Comparison of ENCODE assay signal across 8 cellular contexts in the genomic region with DNA sequence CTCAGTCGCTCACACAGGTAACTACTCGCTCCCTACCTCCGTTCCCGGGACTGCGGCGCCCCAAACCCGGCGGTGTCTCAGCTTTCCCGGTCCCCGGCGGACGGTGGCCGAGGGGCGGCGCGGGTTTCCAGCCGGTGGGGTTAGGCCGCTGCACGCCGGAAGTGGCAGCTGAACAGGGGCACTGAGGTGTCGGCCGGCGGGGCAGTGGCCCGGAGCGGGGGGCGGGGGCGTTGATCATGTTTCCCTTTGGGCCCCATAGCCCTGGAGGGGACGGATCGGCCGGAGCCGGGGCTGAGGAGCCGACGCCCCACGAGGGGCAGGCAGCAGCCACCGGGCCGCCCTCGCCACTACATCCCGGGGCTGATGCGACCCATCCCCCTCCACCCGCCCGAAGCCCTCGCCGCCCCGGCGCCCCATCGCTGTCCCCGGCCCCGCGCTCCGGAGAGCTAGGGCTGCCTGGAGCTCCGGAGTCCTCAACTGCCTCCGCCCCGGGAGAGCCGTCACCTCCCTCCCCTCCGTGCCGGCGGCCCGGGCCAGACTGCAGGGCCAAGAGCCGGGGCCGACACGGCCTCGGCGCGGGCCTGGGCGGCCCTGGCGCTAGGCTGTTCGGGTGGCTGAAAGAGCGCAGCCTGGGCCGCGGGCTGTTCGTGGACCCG. TPM values are rescaled to one million over a fixed set of nuclear protein-coding genes. Genes with fewer than 3 reads are reported as not detected.
DNase-seq lines count a peak whose midpoint lies in the region; ATAC-seq and TF ChIP-seq lines count a peak whose summit lies in the region.

A gene with protein sequence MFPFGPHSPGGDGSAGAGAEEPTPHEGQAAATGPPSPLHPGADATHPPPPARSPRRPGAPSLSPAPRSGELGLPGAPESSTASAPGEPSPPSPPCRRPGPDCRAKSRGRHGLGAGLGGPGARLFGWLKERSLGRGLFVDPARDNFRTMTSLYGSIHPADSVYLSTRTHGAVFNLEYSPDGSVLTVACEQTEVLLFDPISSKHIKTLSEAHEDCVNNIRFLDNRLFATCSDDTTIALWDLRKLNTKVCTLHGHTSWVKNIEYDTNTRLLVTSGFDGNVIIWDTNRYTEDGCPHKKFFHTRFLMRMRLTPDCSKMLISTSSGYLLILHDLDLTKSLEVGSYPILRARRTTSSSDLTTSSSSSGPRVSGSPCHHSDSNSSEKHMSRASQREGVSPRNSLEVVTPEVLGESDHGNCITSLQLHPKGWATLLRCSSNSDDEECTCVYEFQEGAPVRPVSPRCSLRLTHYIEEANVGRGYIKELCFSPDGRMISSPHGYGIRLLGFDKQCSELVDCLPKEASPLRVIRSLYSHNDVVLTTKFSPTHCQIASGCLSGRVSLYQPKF (plus strand): TSS at position 167 of the 656 bp plus-strand sequence. CDS start 70 bp downstream, at position 237.

- H3K4me1 ChIP-seq in HUES6 (ENCODE audit: control insufficient read depth, insufficient read depth, low read length) = peaks cover 16% of the 10 kb centered on the region
- peaks cover 4% of the 10 kb centered on the region; the same call in 1 of the 2 replicates for H3K4me1 ChIP-seq in Panc1 (ENCODE audit: control insufficient read depth, insufficient read depth, low read length)

- peaks cover 20 to 30% of the 10 kb centered on the region in 2 donors for H3K4me1 Mint-ChIP-seq in natural killer cell

- no peaks in the 10 kb centered on the region for H3K27me3 ChIP-seq in HUES6 (ENCODE audit: control insufficient read depth, insufficient read depth, low read length)
- H3K27me3 ChIP-seq in Panc1 (ENCODE audit: control insufficient read depth, insufficient read depth, low read length) = no peaks in the 10 kb centered on the region

- H3K4me3 Mint-ChIP-seq in natural killer cell = peak within 1 kb of the TSS; percentile 92

- TF ChIP-seq CTCF in Panc1 (IDR thresholded peaks at IDR 0.05) (no peak), fibroblast of mammary gland (conservative IDR thresholded peaks at IDR 0.05; ENCODE audit: control insufficient read depth, insufficient read depth, low read depth, low read length) (no peak), natural killer cell (IDR thresholded peaks at IDR 0.05) (no peak)

- in situ Hi-C loops in Panc1 (cut with HindIII; ENCODE audit: low pct_unique_long_range_greater_than_20kb, low sequenced_read_pairs) = no loop called here

- intact Hi-C loops in Panc1 (cut with micrococcal nuclease; ENCODE audit: unreplicated experiment) = no loop called here
- intact Hi-C loops in natural killer cell (cut with micrococcal nuclease) = loop anchor here (1.0 kb wide), 1 partner anchor 15 kb away; a partner anchor contains a TSS

- H3K4me3 ChIP-seq in HUES6 (ENCODE audit: low read depth, low read length) = peak within 1 kb of the TSS; percentile 80
- H3K4me3 ChIP-seq in Panc1 (ENCODE audit: low read depth in 2 of 2, low read length in 2 of 2) = peak within 1 kb of the TSS; percentile 78 to 87
- H3K4me3 ChIP-seq in fibroblast of mammary gland (ENCODE audit: control insufficient read depth, low read depth, low read length) = peak within 1 kb of the TSS; percentile 96

- no peaks in the 10 kb centered on the region for H3K36me3 Mint-ChIP-seq in natural killer cell

- CTCF ChIA-PET in Panc1 (lab: Charles Lee) = interaction anchor here (0.7 kb wide), 1 partner anchor 33 kb away, joined by 3 read pairs; no protein-coding TSS in a partner anchor

- H3K36me3 ChIP-seq in HUES6 (ENCODE audit: control insufficient read depth, insufficient read depth, low read length) = no peaks in the 10 kb centered on the region
- peaks cover 3% of the 10 kb centered on the region; the same call in 1 of the 2 replicates for H3K36me3 ChIP-seq in Panc1 (ENCODE audit: control insufficient read depth, insufficient read depth, low read length)

- POLR2A ChIA-PET in Panc1 (lab: Charles Lee) = interaction anchor here (0.6 kb wide), 1 partner anchor 227 kb away, joined by 7 read pairs; no protein-coding TSS in a partner anchor

- H3K9me3 ChIP-seq in HUES6 (ENCODE audit: control insufficient read depth, insufficient read depth, low read depth, low read length) (no peaks in the 10 kb centered on the region), Panc1 (ENCODE audit: control insufficient read depth, insufficient read depth, low read depth, low read length) (no peaks in the 10 kb centered on the region)

- no peaks in the 10 kb centered on the region for H3K9me3 Mint-ChIP-seq in natural killer cell

- peak within 1 kb of the TSS; percentile 88 for H3K9ac ChIP-seq in HUES6 (ENCODE audit: low read length)

- peak; percentile 72 for ATAC-seq in GM21423 (IDR thresholded peaks at IDR 0.05; ENCODE audit: unreplicated experiment)
- peak; percentile 96 for ATAC-seq in Panc1
- peak; percentile 88 to 94 (median 89) for ATAC-seq in natural killer cell

- H3K27ac ChIP-seq in HUES6 (ENCODE audit: low read depth, low read length) (peak within 1 kb of the TSS; percentile 70; the same call in 1 of the 2 replicates), Panc1 (ENCODE audit: low read length) (peak within 1 kb of the TSS; percentile 83)

- DNase-seq in DMS153 (lab: John Stamatoyannopoulos, UW) (peak; percentile 67), Panc1 (ENCODE audit: low read depth, low spot score) (no peak), fibroblast of mammary gland (ENCODE audit: low read depth) (peak; percentile 76), natural killer cell (peak; percentile 92)
- DNase-seq in activated T-helper 1 cell treated with anti-CD3 and anti-CD28 coated beads, Interleukin-2, amount 50 U/mL, for 16 hours (ENCODE audit: low read depth in 1 of 2, low spot score in 1 of 2) = peak; percentile 86
- peak; percentile 85 for DNase-seq in stimulated activated naive CD4-positive, alpha-beta T cell treated with Interleukin-2 at 50 U/mL for 16 hours (lab: John Stamatoyannopoulos, UW)

- peak within 1 kb of the TSS; percentile 80 to 87 for H3K27ac Mint-ChIP-seq in natural killer cell

- no TSS peak for BruUV-seq in Panc1 (replicated peaks; lab: Mats Ljungman, UMichigan)

- H3K27me3 Mint-ChIP-seq in natural killer cell (ENCODE audit: low read depth in 2 of 2) = no peaks in the 10 kb centered on the region

RNA-seq across cellular contexts. Expression of the gene that starts here (rescaled TPM):
- 18.5 TPM for total RNA-seq in Panc1 (2021; ENCODE audit: unreplicated experiment)
- polyA plus RNA-seq in Panc1 (2012; ENCODE audit: insufficient read length) = 11.4 TPM
- total RNA-seq in natural killer cell = 10 to 100 TPM; 12.9 to 21.0 (median 18.5) TPM
